In genomic region chr17:4476017-4476416, GRCh38 we compare ENCODE assay signal across 23 cellular contexts. TPM values are rescaled to one million over a fixed set of nuclear protein-coding genes. Genes with fewer than 3 reads are reported as not detected.
DNase-seq lines count a peak whose midpoint lies in the region; ATAC-seq, FAIRE-seq and TF ChIP-seq lines count a peak whose summit lies in the region.
"Had no signal": no experiment of that assay in that cellular context is flagged by ENCODE, and none has a peak within 500 bp of the region (broad histone marks: within the 10 kb centered on the region; RNA-seq: fewer than 3 reads in every experiment).

No MANE protein-coding gene starts in this region.

- H3K27ac ChIP-seq in RWPE2 (ENCODE audit: poor library complexity, severe bottlenecking) (no peak overlapping the region), kidney (ENCODE audit: low read depth in 2 of 2, low read length in 2 of 2) (peak overlapping the region; percentile 5 to 86), small intestine (ENCODE audit: low read depth in 1 of 2, low read length in 1 of 2) (peak overlapping the region; percentile 73 to 86)
- H3K27ac ChIP-seq: A549, epithelial cell of prostate, uterus had no signal

- 15 to 53% (median 30%) methylated on average over 11 to 14 of the region's 14 CpGs for WGBS in small intestine, 3 donors

- DNase-seq in NCI-H82 (lab: John Stamatoyannopoulos, UW) = peak; percentile 59
- DNase-seq in NCI-H82 treated with DMSO at 0.1 percent for 48 hours (lab: John Stamatoyannopoulos, UW; ENCODE audit: unreplicated experiment) = no peak
- DNase-seq in RWPE2 (ENCODE audit: low spot score) = no peak
- peak; percentile 75 for DNase-seq in kidney
- peak; percentile 77 for DNase-seq in small intestine
- no peak for DNase-seq in activated CD4-positive, alpha-beta T cell treated with anti-CD3 and anti-CD28 coated beads for 1 hour
- DNase-seq in DMS79 treated with DMSO at 0.1 percent for 48 hours (lab: John Stamatoyannopoulos, UW) = no peak
- DNase-seq: activated CD4-positive, alpha-beta T cell treated with anti-CD3 and anti-CD28 coated beads for 48 hours; aorta; foreskin melanocyte; MV-4-11; NCI-H187 treated with DMSO at 0.1 percent for 48 hours; occipital lobe; T-cell; uterus had no signal

- intact Hi-C loops in kidney (cut with DNase I) = no loop called here

- TF ChIP-seq CTCF in RWPE2 (IDR thresholded peaks at IDR 0.05; ENCODE audit: poor library complexity, severe bottlenecking) = no peak
- TF ChIP-seq CTCF in kidney (IDR thresholded peaks at IDR 0.05; ENCODE audit: borderline replicate concordance, extremely low read depth, insufficient read depth) = no peak

- no peaks in the 10 kb centered on the region for H3K4me1 ChIP-seq in RWPE2 (ENCODE audit: insufficient read depth, poor library complexity, severe bottlenecking)
- H3K4me1 ChIP-seq in kidney (ENCODE audit: control insufficient read depth in 1 of 2, insufficient read depth in 1 of 2, low read depth in 1 of 2, low read length in 2 of 2) = peaks cover 16 to 33% of the 10 kb centered on the region in 2 donors
- H3K4me1 ChIP-seq in small intestine (ENCODE audit: control insufficient read depth in 2 of 2, insufficient read depth in 1 of 2, low read depth in 1 of 2, low read length in 1 of 2) = peaks cover 4 to 8% of the 10 kb centered on the region in 2 donors
- H3K4me1 ChIP-seq: uterus had no signal

- no peak for FAIRE-seq in kidney (lab: Jason Lieb, UNC)
- FAIRE-seq in small intestine (lab: Jason Lieb, UNC) = no peak
- FAIRE-seq: A549, K562, TTC549 had no signal

- no peak overlapping the region for H3K4me3 ChIP-seq in RWPE2 (ENCODE audit: severe bottlenecking)
- H3K4me3 ChIP-seq in kidney (ENCODE audit: low read length in 2 of 2) = no peak overlapping the region
- H3K4me3 ChIP-seq in small intestine (ENCODE audit: low read depth in 1 of 2, low read length in 2 of 2) = no peak overlapping the region
- H3K4me3 ChIP-seq: A549, K562, uterus had no signal

- H3K9me3 ChIP-seq in RWPE2 (ENCODE audit: severe bottlenecking) (no peaks in the 10 kb centered on the region), kidney (ENCODE audit: control insufficient read depth in 1 of 2, low read length in 2 of 2) (no peaks in the 10 kb centered on the region), small intestine (ENCODE audit: control insufficient read depth, low read depth) (no peaks in the 10 kb centered on the region)
- H3K9me3 ChIP-seq: A549, uterus had no signal

- peak; percentile 11; the same call in 1 of the 3 replicates for ATAC-seq in RWPE2 (ENCODE audit: low read depth)
- no peak for ATAC-seq in activated CD4-positive, CD25-positive, alpha-beta regulatory T cell treated with anti-CD3 and anti-CD28 coated beads, Interleukin-2, amount 50 U/mL, for 24 hours
- ATAC-seq: K562, left lobe of liver, T-cell had no signal

- H3K36me3 ChIP-seq in RWPE2 (ENCODE audit: low read depth) = no peaks in the 10 kb centered on the region
- H3K36me3 ChIP-seq in kidney (ENCODE audit: control insufficient read depth in 1 of 2, insufficient read depth in 2 of 2, low read length in 2 of 2) = no peaks in the 10 kb centered on the region
- no peaks in the 10 kb centered on the region for H3K36me3 ChIP-seq in small intestine (ENCODE audit: control insufficient read depth in 2 of 2, insufficient read depth in 2 of 2, low read length in 2 of 2)
- H3K36me3 ChIP-seq: uterus had no signal

- no peaks in the 10 kb centered on the region for H3K27me3 ChIP-seq in RWPE2 (ENCODE audit: insufficient read depth, poor library complexity, severe bottlenecking)
- H3K27me3 ChIP-seq in small intestine (ENCODE audit: control insufficient read depth in 2 of 2, insufficient read depth in 2 of 2, low read length in 2 of 2) = no peaks in the 10 kb centered on the region
- H3K27me3 ChIP-seq: uterus had no signal

- no peak overlapping the region for H3K9ac ChIP-seq in kidney (ENCODE audit: low read length in 2 of 2)

RNA-seq across cellular contexts. Expression of gene SPNS2, which starts 22.7 kb away (rescaled TPM):
- 60.5 TPM for total RNA-seq in kidney
- polyA plus RNA-seq in kidney (ENCODE audit: insufficient read depth, low read depth, low replicate concordance) (75.1 TPM), small intestine (10 to 100 TPM in 2 of 3 donors, 1 to 10 TPM in 1; 6.3 to 37.3 (median 34.6) TPM)
- total RNA-seq: K562 had no signal
- polyA plus RNA-seq: BJ had no signal

RNA-seq across cellular contexts. Expression of gene SPNS3, which starts 42.3 kb away (rescaled TPM):
- total RNA-seq in kidney = 1.4 TPM
- polyA plus RNA-seq in kidney (ENCODE audit: insufficient read depth, low read depth, low replicate concordance) (3.7 TPM), small intestine (1 to 10 TPM in 2 of 3 donors, under 1 TPM in 1; 0.45 to 2.4 (median 2.4) TPM)
- total RNA-seq: K562, left lobe of liver, NCI-H460 had no signal
- polyA plus RNA-seq: A549, BJ, K562 had no signal

Comparison
In these comparisons a context has a peak if more than half of its experiments do, and no peak if none do; other contexts are left out.
1. DNase-seq: peak in NCI-H82 (single experiment), kidney (single experiment) and small intestine (single experiment); none in NCI-H82 treated with DMSO at 0.1 percent for 48 hours (single experiment), RWPE2 (single experiment), activated CD4-positive, alpha-beta T cell treated with anti-CD3 and anti-CD28 coated beads for 1 hour (single experiment) and DMS79 treated with DMSO at 0.1 percent for 48 hours (single experiment).